Comparison of ENCODE assay signal across 27 cellular contexts in genomic region chr12:82055391-82055790, GRCh38.
"Had no signal": no experiment of that assay in that cellular context is flagged by ENCODE, and none has a peak within 500 bp of the region (broad histone marks: within the 10 kb centered on the region; RNA-seq: fewer than 3 reads in every experiment).

No MANE protein-coding gene starts in this region.

- H3K4me3 ChIP-seq: ascending aorta, body of pancreas, Peyer's patch, SJSA1 had no signal

- H3K27ac Mint-ChIP-seq: activated CD4-positive, alpha-beta memory T cell treated with anti-CD3 and anti-CD28 coated beads, Interleukin-2, amount 10 ng/mL, durations not matched to agents 7 days and 5 days; activated CD4-positive, alpha-beta T cell treated with anti-CD3 and anti-CD28 coated beads, Interleukin-2, amount 10 ng/mL, durations not matched to agents 7 days and 5 days; activated CD8-positive, alpha-beta memory T cell treated with anti-CD3 and anti-CD28 coated beads, Interleukin-2, amount 10 ng/mL, durations not matched to agents 7 days and 5 days; activated naive CD4-positive, alpha-beta T cell treated with anti-CD3 and anti-CD28 coated beads, Interleukin-2, amount 50 U/mL, for 72 hours; activated naive CD8-positive, alpha-beta T cell treated with anti-CD3 and anti-CD28 coated beads, Interleukin-2, amount 50 U/mL, for 24 hours; activated T-cell treated with anti-CD3 and anti-CD28 coated beads, Interleukin-2, amount 50 U/mL, for 24 hours; activated T-helper 17 cell treated with anti-CD3 and anti-CD28 coated beads, Interleukin-2, amount 50 U/mL, for 72 hours; IgD-negative memory B cell had no signal

- H3K4me1 Mint-ChIP-seq: activated CD4-positive, alpha-beta memory T cell treated with anti-CD3 and anti-CD28 coated beads, Interleukin-2, amount 10 ng/mL, durations not matched to agents 7 days and 5 days; activated CD4-positive, alpha-beta T cell treated with anti-CD3 and anti-CD28 coated beads, Interleukin-2, amount 10 ng/mL, durations not matched to agents 7 days and 5 days; activated CD8-positive, alpha-beta memory T cell treated with anti-CD3 and anti-CD28 coated beads, Interleukin-2, amount 10 ng/mL, durations not matched to agents 7 days and 5 days; activated naive CD8-positive, alpha-beta T cell treated with anti-CD3 and anti-CD28 coated beads, Interleukin-2, amount 50 U/mL, for 24 hours; activated T-helper 17 cell treated with anti-CD3 and anti-CD28 coated beads, Interleukin-2, amount 50 U/mL, for 72 hours; IgD-negative memory B cell had no signal

- DNase-seq: activated CD4-positive, alpha-beta memory T cell treated with anti-CD3 and anti-CD28 coated beads, Interleukin-2, amount 10 ng/mL, durations not matched to agents 7 days and 5 days; activated CD4-positive, alpha-beta T cell treated with anti-CD3 and anti-CD28 coated beads, Interleukin-2, amount 10 ng/mL, durations not matched to agents 7 days and 5 days; activated CD8-positive, alpha-beta memory T cell treated with anti-CD3 and anti-CD28 coated beads, Interleukin-2, amount 10 ng/mL, durations not matched to agents 7 days and 5 days; activated gamma-delta T cell; activated naive CD8-positive, alpha-beta T cell treated with anti-CD3 and anti-CD28 coated beads, Interleukin-2, amount 50 U/mL, for 24 hours; activated T-cell treated with anti-CD3 and anti-CD28 coated beads, Interleukin-2, amount 50 U/mL, for 24 hours; amniotic stem cell; body of pancreas; KG1; NCI-H1048; NCI-H146; NCI-H187 treated with DMSO at 0.1 percent for 48 hours; NCI-H2081 treated with DMSO at 0.1 percent for 48 hours; NCI-H446 treated with DMSO at 0.1 percent for 48 hours; NCI-H526; NCI-H82; NK-92 treated with Interleukin-12 subunit alpha and Interleukin-12 subunit beta, amount 100 ng/mL, for 24 hours; Peyer's patch; SHP77; SW 1271 had no signal

- ATAC-seq: activated CD4-positive, CD25-positive, alpha-beta regulatory T cell treated with anti-CD3 and anti-CD28 coated beads, Interleukin-2, amount 50 U/mL, for 24 hours; activated CD8-positive, alpha-beta memory T cell treated with anti-CD3 and anti-CD28 coated beads, Interleukin-2, amount 10 ng/mL, durations not matched to agents 7 days and 5 days; activated naive CD8-positive, alpha-beta T cell treated with anti-CD3 and anti-CD28 coated beads, Interleukin-2, amount 50 U/mL, for 24 hours; activated T-helper 17 cell treated with anti-CD3 and anti-CD28 coated beads, Interleukin-2, amount 50 U/mL, for 72 hours; body of pancreas; SK-N-SH treated with all-trans-retinoic acid at 6 μM for 48 hours had no signal

- H3K4me3 Mint-ChIP-seq: activated CD4-positive, alpha-beta memory T cell treated with anti-CD3 and anti-CD28 coated beads, Interleukin-2, amount 10 ng/mL, durations not matched to agents 7 days and 5 days; activated CD4-positive, alpha-beta T cell treated with anti-CD3 and anti-CD28 coated beads, Interleukin-2, amount 10 ng/mL, durations not matched to agents 7 days and 5 days; activated CD8-positive, alpha-beta memory T cell treated with anti-CD3 and anti-CD28 coated beads, Interleukin-2, amount 10 ng/mL, durations not matched to agents 7 days and 5 days; activated naive CD8-positive, alpha-beta T cell treated with anti-CD3 and anti-CD28 coated beads, Interleukin-2, amount 50 U/mL, for 24 hours; activated T-cell treated with anti-CD3 and anti-CD28 coated beads, Interleukin-2, amount 50 U/mL, for 24 hours; activated T-helper 17 cell treated with anti-CD3 and anti-CD28 coated beads, Interleukin-2, amount 50 U/mL, for 72 hours; IgD-negative memory B cell had no signal

- H3K9me3 Mint-ChIP-seq: activated CD4-positive, alpha-beta memory T cell treated with anti-CD3 and anti-CD28 coated beads, Interleukin-2, amount 10 ng/mL, durations not matched to agents 7 days and 5 days; activated CD4-positive, alpha-beta T cell treated with anti-CD3 and anti-CD28 coated beads, Interleukin-2, amount 10 ng/mL, durations not matched to agents 7 days and 5 days; activated naive CD4-positive, alpha-beta T cell treated with anti-CD3 and anti-CD28 coated beads, Interleukin-2, amount 50 U/mL, for 72 hours; activated naive CD8-positive, alpha-beta T cell treated with anti-CD3 and anti-CD28 coated beads, Interleukin-2, amount 50 U/mL, for 24 hours; activated T-cell treated with anti-CD3 and anti-CD28 coated beads, Interleukin-2, amount 50 U/mL, for 24 hours had no signal

- H3K27me3 Mint-ChIP-seq: activated CD4-positive, alpha-beta memory T cell treated with anti-CD3 and anti-CD28 coated beads, Interleukin-2, amount 10 ng/mL, durations not matched to agents 7 days and 5 days; activated CD4-positive, alpha-beta T cell treated with anti-CD3 and anti-CD28 coated beads, Interleukin-2, amount 10 ng/mL, durations not matched to agents 7 days and 5 days; activated CD8-positive, alpha-beta memory T cell treated with anti-CD3 and anti-CD28 coated beads, Interleukin-2, amount 10 ng/mL, durations not matched to agents 7 days and 5 days; activated naive CD8-positive, alpha-beta T cell treated with anti-CD3 and anti-CD28 coated beads, Interleukin-2, amount 50 U/mL, for 24 hours; activated T-cell treated with anti-CD3 and anti-CD28 coated beads, Interleukin-2, amount 50 U/mL, for 24 hours; activated T-helper 17 cell treated with anti-CD3 and anti-CD28 coated beads, Interleukin-2, amount 50 U/mL, for 72 hours; IgD-negative memory B cell had no signal

- H3K36me3 Mint-ChIP-seq: activated CD8-positive, alpha-beta memory T cell treated with anti-CD3 and anti-CD28 coated beads, Interleukin-2, amount 10 ng/mL, durations not matched to agents 7 days and 5 days; activated naive CD4-positive, alpha-beta T cell treated with anti-CD3 and anti-CD28 coated beads, Interleukin-2, amount 50 U/mL, for 72 hours; IgD-negative memory B cell had no signal
